Comparison of ENCODE assay signal across 28 cellular contexts in the genomic region with DNA sequence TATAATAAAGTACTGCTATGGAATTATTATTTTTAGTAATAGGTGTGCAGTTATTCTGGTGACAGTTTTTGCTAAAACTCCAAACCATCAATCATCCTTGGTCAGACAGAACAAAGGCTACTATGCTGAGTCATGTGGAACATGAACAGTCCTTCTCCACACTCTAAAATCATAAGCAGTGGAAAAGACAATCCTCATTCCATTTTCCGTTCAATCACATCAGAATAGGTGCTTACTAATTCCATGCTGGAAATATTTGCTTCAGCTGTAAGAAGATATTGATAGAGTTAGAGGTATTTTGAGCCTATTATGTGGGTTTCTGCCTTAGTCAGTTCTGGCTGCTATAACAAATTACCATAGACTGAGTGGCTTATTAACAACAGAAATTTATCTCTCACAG.
"Had no signal": no experiment of that assay in that cellular context is flagged by ENCODE, and none has a peak within 500 bp of the region (broad histone marks: within the 10 kb centered on the region; RNA-seq: fewer than 3 reads in every experiment).

No MANE protein-coding gene starts in this region.

- DNase-seq: activated CD4-positive, alpha-beta memory T cell treated with anti-CD3 and anti-CD28 coated beads for 36 hours; activated CD4-positive, alpha-beta T cell treated with anti-CD3 and anti-CD28 coated beads, Interleukin-2, amount 10 ng/mL, durations not matched to agents 24 days and 14 days; activated CD4-positive, CD25-positive, alpha-beta regulatory T cell treated with anti-CD3 and anti-CD28 coated beads, Interleukin-2, amount 50 U/mL, for 72 hours; activated CD8-positive, alpha-beta memory T cell treated with anti-CD3 and anti-CD28 coated beads, Interleukin-2, amount 50 U/mL, for 4 hours; activated gamma-delta T cell; activated naive CD4-positive, alpha-beta T cell treated with anti-CD3 and anti-CD28 coated beads, Interleukin-2, amount 10 ng/mL, durations not matched to agents 7 days and 5 days; activated naive CD8-positive, alpha-beta T cell treated with anti-CD3 and anti-CD28 coated beads, Interleukin-2, amount 10 ng/mL, durations not matched to agents 7 days and 5 days; activated T-cell treated with anti-CD3 and anti-CD28 coated beads, Interleukin-2, amount 50 U/mL, for 1 hour; colonic mucosa; endodermal cell; foreskin keratinocyte; heart right ventricle; kidney glomerular epithelial cell; left lung; lower lobe of right lung; mesenchymal stem cell; nephron progenitor cell; nucleus accumbens; pancreas; SK-N-SH; spleen; stimulated activated naive CD8-positive, alpha-beta T cell treated with anti-CD3 and anti-CD28 coated beads, Interleukin-15, Interleukin-2, amounts not matched to agents 100 U/mL and 50 U/mL, for 24 hours; SW 1271; T-helper 17 cell; uterus had no signal

- H3K27me3 ChIP-seq: breast epithelium, colonic mucosa, heart right ventricle, left lung, pancreas, right atrium auricular region, spleen, uterus had no signal

- H3K4me2 ChIP-seq: SK-N-SH had no signal

- H3K27ac ChIP-seq: breast epithelium, colonic mucosa, foreskin keratinocyte, heart right ventricle, left lung, lower lobe of right lung, pancreas, right atrium auricular region, spleen, uterus had no signal

- H3K4me1 ChIP-seq: breast epithelium, colonic mucosa, left lung, lower lobe of right lung, pancreas, right atrium auricular region, spleen, uterus had no signal

- H3K36me3 ChIP-seq: breast epithelium, colonic mucosa, left lung, lower lobe of right lung, pancreas, right atrium auricular region, spleen, uterus had no signal

- H3K9ac ChIP-seq: SK-N-SH had no signal

- H3K4me3 ChIP-seq: breast epithelium, colonic mucosa, heart right ventricle, left lung, lower lobe of right lung, pancreas, right atrium auricular region, spleen, uterus had no signal

- H3K9me3 ChIP-seq: breast epithelium, colonic mucosa, heart right ventricle, left lung, lower lobe of right lung, pancreas, right atrium auricular region, SK-N-SH, spleen, uterus had no signal

- ATAC-seq: esophagus mucosa; foreskin keratinocyte; heart right ventricle; left lung; lower lobe of right lung; pancreas; stimulated activated naive CD8-positive, alpha-beta T cell treated with anti-CD3 and anti-CD28 coated beads, Interleukin-15, Interleukin-2, amounts not matched to agents 100 U/mL and 50 U/mL, for 24 hours; T-helper 17 cell had no signal
